ENCODE assay signal across 1 cellular context in the genomic region with DNA sequence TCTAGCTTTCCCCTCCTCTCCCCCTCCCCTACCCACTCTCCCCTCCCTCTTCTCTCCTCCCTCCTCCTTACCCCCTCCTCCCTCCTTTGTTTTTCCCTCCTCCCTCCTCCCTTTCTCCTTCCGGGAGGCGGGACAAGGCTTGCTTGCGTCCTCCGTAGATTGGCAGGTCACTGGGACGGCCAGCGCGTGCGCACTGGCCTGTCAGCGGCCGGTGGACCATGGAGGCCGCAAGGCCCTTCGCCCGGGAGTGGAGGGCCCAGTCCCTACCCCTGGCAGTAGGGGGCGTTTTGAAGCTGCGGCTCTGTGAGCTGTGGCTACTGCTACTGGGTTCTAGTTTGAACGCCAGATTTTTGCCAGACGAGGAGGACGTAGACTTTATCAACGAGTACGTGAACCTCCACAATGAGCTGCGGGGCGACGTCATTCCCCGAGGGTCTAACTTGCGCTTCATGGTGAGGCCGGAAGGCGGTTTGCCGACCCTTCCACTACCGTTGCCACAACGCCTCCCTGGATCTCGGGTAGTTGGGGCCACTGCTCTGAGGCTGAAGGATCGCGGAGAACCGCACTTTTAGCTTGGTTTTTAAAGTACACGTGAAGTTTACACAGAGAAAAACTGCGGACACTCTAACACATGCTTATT.
TF ChIP-seq lines count a peak whose summit lies in the region.

Gene GLIPR1L2, plus strand, starts transcription at position 191 of the 640 bp plus-strand sequence. Its CDS starts 28 bp downstream, at position 219.

TF ChIP-seq in HEK293, 187 proteins besides CTCF, POLR2A, EP300 and RAD21 (continued from another document):
- TF ChIP-seq ZNF280D (tag by site-specific recombination; IDR thresholded peaks at IDR 0.05) (no peak), PBX3 (CRISPR knock-in tag; IDR thresholded peaks at IDR 0.05) (peak; percentile 61; the same call in 1 of the 2 replicates), ZNF324 (tag by site-specific recombination; IDR thresholded peaks at IDR 0.05) (0 out of 2 replicates have a peak, but pooled peaks have one; percentile 27)
